Comparison of ENCODE assay signal across 1 cellular context in the genomic region with DNA sequence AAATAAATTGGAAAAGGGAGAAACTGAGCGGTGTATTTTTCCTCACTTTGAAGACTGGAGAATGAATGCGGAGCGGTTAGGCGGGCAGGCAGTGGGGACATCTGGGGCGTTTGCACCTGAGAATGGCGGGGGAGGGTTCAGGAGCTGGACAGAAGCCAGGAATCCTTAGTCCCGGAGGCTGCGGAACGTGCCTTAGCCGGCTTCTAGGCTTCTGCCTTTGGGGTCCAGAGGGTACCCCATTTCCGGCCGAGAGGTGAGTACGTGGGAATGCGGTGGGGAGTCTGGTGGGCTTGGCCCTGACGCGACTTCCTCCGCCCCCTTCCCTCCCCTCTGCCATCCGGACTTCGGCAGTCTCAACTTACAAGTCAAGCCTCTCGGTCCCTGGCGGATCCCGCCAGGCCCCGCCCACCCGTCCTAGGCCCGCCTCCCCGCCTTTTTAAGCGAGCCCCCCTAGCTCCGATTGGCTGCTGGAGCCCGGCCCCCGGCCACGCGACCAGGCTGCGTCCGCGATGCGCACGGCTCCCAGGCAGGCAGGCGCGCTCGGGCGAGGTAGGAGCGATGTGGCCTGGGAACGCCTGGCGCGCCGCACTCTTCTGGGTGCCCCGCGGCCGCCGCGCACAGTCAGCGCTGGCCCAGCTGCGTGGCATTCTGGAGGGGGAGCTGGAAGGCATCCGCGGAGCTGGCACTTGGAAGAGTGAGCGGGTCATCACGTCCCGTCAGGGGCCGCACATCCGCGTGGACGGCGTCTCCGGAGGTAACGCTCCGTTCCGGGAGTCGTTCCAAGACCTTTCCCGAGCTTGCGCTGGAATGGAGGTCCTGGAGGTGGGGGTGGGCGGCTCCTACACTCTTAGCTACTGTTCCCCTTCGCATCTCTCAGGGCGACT.
TF ChIP-seq lines count a peak whose summit lies in the region.

A gene (plus strand): TSS at position 525 of the 884 bp plus-strand sequence. CDS start 34 bp downstream, at position 559.

TF ChIP-seq in K562, 482 proteins besides CTCF, POLR2A, EP300 and RAD21 (continued from another document and continues in another):
- no peak for TF ChIP-seq SP2 (IDR thresholded peaks at IDR 0.05; ENCODE audit: extremely low read depth, low read depth, low read length, poor library complexity, severe bottlenecking)
- TF ChIP-seq, protein P1, sequence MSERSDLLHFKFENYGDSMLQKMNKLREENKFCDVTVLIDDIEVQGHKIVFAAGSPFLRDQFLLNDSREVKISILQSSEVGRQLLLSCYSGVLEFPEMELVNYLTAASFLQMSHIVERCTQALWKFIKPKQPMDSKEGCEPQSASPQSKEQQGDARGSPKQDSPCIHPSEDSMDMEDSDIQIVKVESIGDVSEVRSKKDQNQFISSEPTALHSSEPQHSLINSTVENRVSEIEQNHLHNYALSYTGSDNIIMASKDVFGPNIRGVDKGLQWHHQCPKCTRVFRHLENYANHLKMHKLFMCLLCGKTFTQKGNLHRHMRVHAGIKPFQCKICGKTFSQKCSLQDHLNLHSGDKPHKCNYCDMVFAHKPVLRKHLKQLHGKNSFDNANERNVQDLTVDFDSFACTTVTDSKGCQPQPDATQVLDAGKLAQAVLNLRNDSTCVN (CRISPR knock-in tag; IDR thresholded peaks at IDR 0.05) = no peak
- no peak for TF ChIP-seq FOXK1 (CRISPR knock-in tag; IDR thresholded peaks at IDR 0.05; ENCODE audit: borderline replicate concordance)
- no peak for TF ChIP-seq HDAC6 (IDR thresholded peaks at IDR 0.05; ENCODE audit: low read depth, low read length)
- no peak for TF ChIP-seq NCOA6 (IDR thresholded peaks at IDR 0.05)
- TF ChIP-seq PURB (CRISPR knock-in tag; IDR thresholded peaks at IDR 0.05; ENCODE audit: low read depth) = no peak
- TF ChIP-seq ZBED1 (IDR thresholded peaks at IDR 0.05) = no peak
- TF ChIP-seq ARNT (IDR thresholded peaks at IDR 0.05) = no peak
- no peak for TF ChIP-seq RBM17 (IDR thresholded peaks at IDR 0.05; ENCODE audit: borderline replicate concordance, low read depth, low read length)
- TF ChIP-seq MEF2A (IDR thresholded peaks at IDR 0.05; ENCODE audit: control insufficient read depth, low read depth, low read length) = no peak
- TF ChIP-seq ZKSCAN1 (IDR thresholded peaks at IDR 0.05; ENCODE audit: low read depth, low read length) = no peak; the same call in 1 of the 2 replicates
- no peak for TF ChIP-seq SRSF3 (IDR thresholded peaks at IDR 0.05; ENCODE audit: insufficient read depth, low read length)
- TF ChIP-seq, protein P2, sequence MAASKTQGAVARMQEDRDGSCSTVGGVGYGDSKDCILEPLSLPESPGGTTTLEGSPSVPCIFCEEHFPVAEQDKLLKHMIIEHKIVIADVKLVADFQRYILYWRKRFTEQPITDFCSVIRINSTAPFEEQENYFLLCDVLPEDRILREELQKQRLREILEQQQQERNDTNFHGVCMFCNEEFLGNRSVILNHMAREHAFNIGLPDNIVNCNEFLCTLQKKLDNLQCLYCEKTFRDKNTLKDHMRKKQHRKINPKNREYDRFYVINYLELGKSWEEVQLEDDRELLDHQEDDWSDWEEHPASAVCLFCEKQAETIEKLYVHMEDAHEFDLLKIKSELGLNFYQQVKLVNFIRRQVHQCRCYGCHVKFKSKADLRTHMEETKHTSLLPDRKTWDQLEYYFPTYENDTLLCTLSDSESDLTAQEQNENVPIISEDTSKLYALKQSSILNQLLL (CRISPR knock-in tag; IDR thresholded peaks at IDR 0.05; ENCODE audit: borderline replicate concordance) = no peak
- TF ChIP-seq, protein P3, sequence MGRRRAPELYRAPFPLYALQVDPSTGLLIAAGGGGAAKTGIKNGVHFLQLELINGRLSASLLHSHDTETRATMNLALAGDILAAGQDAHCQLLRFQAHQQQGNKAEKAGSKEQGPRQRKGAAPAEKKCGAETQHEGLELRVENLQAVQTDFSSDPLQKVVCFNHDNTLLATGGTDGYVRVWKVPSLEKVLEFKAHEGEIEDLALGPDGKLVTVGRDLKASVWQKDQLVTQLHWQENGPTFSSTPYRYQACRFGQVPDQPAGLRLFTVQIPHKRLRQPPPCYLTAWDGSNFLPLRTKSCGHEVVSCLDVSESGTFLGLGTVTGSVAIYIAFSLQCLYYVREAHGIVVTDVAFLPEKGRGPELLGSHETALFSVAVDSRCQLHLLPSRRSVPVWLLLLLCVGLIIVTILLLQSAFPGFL (CRISPR knock-in tag; IDR thresholded peaks at IDR 0.05) = no peak
- no peak for TF ChIP-seq NR2F6 (CRISPR knock-in tag; IDR thresholded peaks at IDR 0.05)
- no peak for TF ChIP-seq PRMT5 (CRISPR knock-in tag; IDR thresholded peaks at IDR 0.05)
- TF ChIP-seq SOX6 (IDR thresholded peaks at IDR 0.05) = no peak
- no peak for TF ChIP-seq ZNF174 (CRISPR knock-in tag; IDR thresholded peaks at IDR 0.05)
- peak; percentile 91 for TF ChIP-seq CREB1 (IDR thresholded peaks at IDR 0.05)
- TF ChIP-seq CREB1 (CRISPR knock-in tag; IDR thresholded peaks at IDR 0.05) = peak; percentile 88
- no peak for TF ChIP-seq TARDBP (IDR thresholded peaks at IDR 0.05)
- TF ChIP-seq, protein P4, sequence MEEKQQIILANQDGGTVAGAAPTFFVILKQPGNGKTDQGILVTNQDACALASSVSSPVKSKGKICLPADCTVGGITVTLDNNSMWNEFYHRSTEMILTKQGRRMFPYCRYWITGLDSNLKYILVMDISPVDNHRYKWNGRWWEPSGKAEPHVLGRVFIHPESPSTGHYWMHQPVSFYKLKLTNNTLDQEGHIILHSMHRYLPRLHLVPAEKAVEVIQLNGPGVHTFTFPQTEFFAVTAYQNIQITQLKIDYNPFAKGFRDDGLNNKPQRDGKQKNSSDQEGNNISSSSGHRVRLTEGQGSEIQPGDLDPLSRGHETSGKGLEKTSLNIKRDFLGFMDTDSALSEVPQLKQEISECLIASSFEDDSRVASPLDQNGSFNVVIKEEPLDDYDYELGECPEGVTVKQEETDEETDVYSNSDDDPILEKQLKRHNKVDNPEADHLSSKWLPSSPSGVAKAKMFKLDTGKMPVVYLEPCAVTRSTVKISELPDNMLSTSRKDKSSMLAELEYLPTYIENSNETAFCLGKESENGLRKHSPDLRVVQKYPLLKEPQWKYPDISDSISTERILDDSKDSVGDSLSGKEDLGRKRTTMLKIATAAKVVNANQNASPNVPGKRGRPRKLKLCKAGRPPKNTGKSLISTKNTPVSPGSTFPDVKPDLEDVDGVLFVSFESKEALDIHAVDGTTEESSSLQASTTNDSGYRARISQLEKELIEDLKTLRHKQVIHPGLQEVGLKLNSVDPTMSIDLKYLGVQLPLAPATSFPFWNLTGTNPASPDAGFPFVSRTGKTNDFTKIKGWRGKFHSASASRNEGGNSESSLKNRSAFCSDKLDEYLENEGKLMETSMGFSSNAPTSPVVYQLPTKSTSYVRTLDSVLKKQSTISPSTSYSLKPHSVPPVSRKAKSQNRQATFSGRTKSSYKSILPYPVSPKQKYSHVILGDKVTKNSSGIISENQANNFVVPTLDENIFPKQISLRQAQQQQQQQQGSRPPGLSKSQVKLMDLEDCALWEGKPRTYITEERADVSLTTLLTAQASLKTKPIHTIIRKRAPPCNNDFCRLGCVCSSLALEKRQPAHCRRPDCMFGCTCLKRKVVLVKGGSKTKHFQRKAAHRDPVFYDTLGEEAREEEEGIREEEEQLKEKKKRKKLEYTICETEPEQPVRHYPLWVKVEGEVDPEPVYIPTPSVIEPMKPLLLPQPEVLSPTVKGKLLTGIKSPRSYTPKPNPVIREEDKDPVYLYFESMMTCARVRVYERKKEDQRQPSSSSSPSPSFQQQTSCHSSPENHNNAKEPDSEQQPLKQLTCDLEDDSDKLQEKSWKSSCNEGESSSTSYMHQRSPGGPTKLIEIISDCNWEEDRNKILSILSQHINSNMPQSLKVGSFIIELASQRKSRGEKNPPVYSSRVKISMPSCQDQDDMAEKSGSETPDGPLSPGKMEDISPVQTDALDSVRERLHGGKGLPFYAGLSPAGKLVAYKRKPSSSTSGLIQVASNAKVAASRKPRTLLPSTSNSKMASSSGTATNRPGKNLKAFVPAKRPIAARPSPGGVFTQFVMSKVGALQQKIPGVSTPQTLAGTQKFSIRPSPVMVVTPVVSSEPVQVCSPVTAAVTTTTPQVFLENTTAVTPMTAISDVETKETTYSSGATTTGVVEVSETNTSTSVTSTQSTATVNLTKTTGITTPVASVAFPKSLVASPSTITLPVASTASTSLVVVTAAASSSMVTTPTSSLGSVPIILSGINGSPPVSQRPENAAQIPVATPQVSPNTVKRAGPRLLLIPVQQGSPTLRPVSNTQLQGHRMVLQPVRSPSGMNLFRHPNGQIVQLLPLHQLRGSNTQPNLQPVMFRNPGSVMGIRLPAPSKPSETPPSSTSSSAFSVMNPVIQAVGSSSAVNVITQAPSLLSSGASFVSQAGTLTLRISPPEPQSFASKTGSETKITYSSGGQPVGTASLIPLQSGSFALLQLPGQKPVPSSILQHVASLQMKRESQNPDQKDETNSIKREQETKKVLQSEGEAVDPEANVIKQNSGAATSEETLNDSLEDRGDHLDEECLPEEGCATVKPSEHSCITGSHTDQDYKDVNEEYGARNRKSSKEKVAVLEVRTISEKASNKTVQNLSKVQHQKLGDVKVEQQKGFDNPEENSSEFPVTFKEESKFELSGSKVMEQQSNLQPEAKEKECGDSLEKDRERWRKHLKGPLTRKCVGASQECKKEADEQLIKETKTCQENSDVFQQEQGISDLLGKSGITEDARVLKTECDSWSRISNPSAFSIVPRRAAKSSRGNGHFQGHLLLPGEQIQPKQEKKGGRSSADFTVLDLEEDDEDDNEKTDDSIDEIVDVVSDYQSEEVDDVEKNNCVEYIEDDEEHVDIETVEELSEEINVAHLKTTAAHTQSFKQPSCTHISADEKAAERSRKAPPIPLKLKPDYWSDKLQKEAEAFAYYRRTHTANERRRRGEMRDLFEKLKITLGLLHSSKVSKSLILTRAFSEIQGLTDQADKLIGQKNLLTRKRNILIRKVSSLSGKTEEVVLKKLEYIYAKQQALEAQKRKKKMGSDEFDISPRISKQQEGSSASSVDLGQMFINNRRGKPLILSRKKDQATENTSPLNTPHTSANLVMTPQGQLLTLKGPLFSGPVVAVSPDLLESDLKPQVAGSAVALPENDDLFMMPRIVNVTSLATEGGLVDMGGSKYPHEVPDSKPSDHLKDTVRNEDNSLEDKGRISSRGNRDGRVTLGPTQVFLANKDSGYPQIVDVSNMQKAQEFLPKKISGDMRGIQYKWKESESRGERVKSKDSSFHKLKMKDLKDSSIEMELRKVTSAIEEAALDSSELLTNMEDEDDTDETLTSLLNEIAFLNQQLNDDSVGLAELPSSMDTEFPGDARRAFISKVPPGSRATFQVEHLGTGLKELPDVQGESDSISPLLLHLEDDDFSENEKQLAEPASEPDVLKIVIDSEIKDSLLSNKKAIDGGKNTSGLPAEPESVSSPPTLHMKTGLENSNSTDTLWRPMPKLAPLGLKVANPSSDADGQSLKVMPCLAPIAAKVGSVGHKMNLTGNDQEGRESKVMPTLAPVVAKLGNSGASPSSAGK (IDR thresholded peaks at IDR 0.05) = no peak
- no peak for TF ChIP-seq CEBPB (tag; IDR thresholded peaks at IDR 0.05)
- TF ChIP-seq FUS (optimal IDR thresholded peaks at IDR 0.05; ENCODE audit: low read depth, low read length) = no peak
- TF ChIP-seq MCM5 (IDR thresholded peaks at IDR 0.05; ENCODE audit: low read depth) = no peak
- no peak for TF ChIP-seq ZNF780A (CRISPR knock-in tag; IDR thresholded peaks at IDR 0.05)
- TF ChIP-seq, protein P5, sequence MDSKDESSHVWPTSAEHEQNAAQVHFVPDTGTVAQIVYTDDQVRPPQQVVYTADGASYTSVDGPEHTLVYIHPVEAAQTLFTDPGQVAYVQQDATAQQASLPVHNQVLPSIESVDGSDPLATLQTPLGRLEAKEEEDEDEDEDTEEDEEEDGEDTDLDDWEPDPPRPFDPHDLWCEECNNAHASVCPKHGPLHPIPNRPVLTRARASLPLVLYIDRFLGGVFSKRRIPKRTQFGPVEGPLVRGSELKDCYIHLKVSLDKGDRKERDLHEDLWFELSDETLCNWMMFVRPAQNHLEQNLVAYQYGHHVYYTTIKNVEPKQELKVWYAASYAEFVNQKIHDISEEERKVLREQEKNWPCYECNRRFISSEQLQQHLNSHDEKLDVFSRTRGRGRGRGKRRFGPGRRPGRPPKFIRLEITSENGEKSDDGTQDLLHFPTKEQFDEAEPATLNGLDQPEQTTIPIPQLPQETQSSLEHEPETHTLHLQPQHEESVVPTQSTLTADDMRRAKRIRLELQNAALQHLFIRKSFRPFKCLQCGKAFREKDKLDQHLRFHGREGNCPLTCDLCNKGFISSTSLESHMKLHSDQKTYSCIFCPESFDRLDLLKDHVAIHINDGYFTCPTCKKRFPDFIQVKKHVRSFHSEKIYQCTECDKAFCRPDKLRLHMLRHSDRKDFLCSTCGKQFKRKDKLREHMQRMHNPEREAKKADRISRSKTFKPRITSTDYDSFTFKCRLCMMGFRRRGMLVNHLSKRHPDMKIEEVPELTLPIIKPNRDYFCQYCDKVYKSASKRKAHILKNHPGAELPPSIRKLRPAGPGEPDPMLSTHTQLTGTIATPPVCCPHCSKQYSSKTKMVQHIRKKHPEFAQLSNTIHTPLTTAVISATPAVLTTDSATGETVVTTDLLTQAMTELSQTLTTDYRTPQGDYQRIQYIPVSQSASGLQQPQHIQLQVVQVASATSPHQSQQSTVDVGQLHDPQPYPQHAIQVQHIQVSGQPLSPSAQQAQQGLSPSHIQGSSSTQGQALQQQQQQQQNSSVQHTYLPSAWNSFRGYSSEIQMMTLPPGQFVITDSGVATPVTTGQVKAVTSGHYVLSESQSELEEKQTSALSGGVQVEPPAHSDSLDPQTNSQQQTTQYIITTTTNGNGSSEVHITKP (IDR thresholded peaks at IDR 0.05; ENCODE audit: partially characterized antibody) = peak; percentile 94
- TF ChIP-seq ZNF431 (CRISPR knock-in tag; IDR thresholded peaks at IDR 0.05) = no peak
- TF ChIP-seq CHD4 (IDR thresholded peaks at IDR 0.05; ENCODE audit: insufficient read depth, insufficient replicate concordance, low read depth, low read length, poor library complexity, severe bottlenecking) = no peak
- TF ChIP-seq, protein P6, sequence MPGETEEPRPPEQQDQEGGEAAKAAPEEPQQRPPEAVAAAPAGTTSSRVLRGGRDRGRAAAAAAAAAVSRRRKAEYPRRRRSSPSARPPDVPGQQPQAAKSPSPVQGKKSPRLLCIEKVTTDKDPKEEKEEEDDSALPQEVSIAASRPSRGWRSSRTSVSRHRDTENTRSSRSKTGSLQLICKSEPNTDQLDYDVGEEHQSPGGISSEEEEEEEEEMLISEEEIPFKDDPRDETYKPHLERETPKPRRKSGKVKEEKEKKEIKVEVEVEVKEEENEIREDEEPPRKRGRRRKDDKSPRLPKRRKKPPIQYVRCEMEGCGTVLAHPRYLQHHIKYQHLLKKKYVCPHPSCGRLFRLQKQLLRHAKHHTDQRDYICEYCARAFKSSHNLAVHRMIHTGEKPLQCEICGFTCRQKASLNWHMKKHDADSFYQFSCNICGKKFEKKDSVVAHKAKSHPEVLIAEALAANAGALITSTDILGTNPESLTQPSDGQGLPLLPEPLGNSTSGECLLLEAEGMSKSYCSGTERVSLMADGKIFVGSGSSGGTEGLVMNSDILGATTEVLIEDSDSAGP (CRISPR knock-in tag; IDR thresholded peaks at IDR 0.05) = no peak
- no peak for TF ChIP-seq PTBP1 (IDR thresholded peaks at IDR 0.05; ENCODE audit: low read depth, low read length)
- TF ChIP-seq, protein P7, sequence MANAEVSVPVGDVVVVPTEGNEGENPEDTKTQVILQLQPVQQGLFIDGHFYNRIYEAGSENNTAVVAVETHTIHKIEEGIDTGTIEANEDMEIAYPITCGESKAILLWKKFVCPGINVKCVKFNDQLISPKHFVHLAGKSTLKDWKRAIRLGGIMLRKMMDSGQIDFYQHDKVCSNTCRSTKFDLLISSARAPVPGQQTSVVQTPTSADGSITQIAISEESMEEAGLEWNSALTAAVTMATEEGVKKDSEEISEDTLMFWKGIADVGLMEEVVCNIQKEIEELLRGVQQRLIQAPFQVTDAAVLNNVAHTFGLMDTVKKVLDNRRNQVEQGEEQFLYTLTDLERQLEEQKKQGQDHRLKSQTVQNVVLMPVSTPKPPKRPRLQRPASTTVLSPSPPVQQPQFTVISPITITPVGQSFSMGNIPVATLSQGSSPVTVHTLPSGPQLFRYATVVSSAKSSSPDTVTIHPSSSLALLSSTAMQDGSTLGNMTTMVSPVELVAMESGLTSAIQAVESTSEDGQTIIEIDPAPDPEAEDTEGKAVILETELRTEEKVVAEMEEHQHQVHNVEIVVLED (CRISPR knock-in tag; IDR thresholded peaks at IDR 0.05) = no peak
- TF ChIP-seq GTF2F1 (IDR thresholded peaks at IDR 0.05; ENCODE audit: low read depth, low read length) = no peak
- TF ChIP-seq ZNF696 (CRISPR knock-in tag; conservative IDR thresholded peaks at IDR 0.05) = no peak
